Comparison of ENCODE assay signal across 1 cellular context in the genomic region with DNA sequence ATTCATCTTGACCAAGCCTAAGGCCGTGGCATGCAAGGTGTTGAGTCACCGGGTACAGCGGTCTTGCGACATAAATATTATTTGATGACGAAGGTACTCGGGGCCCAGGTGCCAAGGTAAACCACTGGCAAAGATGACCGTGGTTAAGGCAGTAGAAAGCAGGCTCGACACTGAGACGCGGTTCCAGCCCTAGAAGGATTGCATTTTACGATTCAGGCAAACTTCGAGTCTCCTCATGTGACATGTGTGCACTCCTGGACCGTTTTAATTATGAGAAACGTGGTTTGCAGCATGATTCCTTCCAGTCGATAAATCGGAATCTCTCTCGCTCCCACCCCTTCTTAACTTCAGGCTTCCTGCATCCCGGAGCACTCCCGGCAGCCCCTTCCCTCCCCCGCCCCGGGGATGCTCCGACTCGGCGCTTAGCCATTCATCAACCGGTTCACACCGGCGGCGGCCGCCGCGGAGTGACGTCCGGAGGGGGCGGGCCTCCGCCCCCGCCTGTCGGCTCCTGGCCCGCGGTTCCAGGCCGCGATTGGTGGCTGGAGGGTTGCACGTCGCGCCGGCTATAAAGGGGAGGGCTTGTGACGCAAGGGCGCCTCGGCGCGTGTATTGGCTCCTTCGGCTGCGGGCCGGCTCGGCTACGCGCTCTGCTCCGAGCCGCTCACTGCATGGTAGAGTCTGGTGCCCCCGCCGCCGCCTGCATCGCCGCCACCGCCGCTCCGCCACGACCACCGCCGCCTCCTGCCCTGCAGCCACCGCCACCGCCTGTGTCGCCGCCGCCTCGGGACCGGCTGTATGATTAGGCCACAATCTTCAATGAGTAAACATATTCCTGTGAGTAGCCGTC.
A peak's percentile ranks its signal among the peaks of the same experiment; 100 is the strongest.
TF ChIP-seq lines count a peak whose summit lies in the region.

A gene (plus strand): TSS at position 598 of the 850 bp plus-strand sequence.
A gene (plus strand): TSS at position 598 of the 850 bp plus-strand sequence. CDS start 4,401 bp downstream, outside the sequence.

TF ChIP-seq in HEK293, 187 proteins besides CTCF, POLR2A, EP300 and RAD21 (continued from another document and continues in another):
- TF ChIP-seq, protein P1, sequence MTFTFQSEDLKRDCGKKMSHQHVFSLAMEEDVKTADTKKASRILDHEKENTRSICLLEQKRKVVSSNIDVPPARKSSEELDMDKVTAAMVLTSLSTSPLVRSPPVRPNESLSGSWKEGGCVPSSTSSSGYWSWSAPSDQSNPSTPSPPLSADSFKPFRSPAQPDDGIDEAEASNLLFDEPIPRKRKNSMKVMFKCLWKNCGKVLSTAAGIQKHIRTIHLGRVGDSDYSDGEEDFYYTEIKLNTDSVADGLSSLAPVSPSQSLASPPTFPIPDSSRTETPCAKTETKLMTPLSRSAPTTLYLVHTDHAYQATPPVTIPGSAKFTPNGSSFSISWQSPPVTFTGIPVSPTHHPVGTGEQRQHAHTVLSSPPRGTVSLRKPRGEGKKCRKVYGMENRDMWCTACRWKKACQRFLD (tag by site-specific recombination; IDR thresholded peaks at IDR 0.05), result no peak
- TF ChIP-seq, protein P2, sequence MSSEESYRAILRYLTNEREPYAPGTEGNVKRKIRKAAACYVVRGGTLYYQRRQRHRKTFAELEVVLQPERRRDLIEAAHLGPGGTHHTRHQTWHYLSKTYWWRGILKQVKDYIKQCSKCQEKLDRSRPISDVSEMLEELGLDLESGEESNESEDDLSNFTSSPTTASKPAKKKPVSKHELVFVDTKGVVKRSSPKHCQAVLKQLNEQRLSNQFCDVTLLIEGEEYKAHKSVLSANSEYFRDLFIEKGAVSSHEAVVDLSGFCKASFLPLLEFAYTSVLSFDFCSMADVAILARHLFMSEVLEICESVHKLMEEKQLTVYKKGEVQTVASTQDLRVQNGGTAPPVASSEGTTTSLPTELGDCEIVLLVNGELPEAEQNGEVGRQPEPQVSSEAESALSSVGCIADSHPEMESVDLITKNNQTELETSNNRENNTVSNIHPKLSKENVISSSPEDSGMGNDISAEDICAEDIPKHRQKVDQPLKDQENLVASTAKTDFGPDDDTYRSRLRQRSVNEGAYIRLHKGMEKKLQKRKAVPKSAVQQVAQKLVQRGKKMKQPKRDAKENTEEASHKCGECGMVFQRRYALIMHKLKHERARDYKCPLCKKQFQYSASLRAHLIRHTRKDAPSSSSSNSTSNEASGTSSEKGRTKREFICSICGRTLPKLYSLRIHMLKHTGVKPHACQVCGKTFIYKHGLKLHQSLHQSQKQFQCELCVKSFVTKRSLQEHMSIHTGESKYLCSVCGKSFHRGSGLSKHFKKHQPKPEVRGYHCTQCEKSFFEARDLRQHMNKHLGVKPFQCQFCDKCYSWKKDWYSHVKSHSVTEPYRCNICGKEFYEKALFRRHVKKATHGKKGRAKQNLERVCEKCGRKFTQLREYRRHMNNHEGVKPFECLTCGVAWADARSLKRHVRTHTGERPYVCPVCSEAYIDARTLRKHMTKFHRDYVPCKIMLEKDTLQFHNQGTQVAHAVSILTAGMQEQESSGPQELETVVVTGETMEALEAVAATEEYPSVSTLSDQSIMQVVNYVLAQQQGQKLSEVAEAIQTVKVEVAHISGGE (tag by site-specific recombination; conservative IDR thresholded peaks at IDR 0.05; ENCODE audit: low read depth), result 0 out of 2 replicates have a peak, but pooled peaks have one; percentile 13
- TF ChIP-seq, protein P3, sequence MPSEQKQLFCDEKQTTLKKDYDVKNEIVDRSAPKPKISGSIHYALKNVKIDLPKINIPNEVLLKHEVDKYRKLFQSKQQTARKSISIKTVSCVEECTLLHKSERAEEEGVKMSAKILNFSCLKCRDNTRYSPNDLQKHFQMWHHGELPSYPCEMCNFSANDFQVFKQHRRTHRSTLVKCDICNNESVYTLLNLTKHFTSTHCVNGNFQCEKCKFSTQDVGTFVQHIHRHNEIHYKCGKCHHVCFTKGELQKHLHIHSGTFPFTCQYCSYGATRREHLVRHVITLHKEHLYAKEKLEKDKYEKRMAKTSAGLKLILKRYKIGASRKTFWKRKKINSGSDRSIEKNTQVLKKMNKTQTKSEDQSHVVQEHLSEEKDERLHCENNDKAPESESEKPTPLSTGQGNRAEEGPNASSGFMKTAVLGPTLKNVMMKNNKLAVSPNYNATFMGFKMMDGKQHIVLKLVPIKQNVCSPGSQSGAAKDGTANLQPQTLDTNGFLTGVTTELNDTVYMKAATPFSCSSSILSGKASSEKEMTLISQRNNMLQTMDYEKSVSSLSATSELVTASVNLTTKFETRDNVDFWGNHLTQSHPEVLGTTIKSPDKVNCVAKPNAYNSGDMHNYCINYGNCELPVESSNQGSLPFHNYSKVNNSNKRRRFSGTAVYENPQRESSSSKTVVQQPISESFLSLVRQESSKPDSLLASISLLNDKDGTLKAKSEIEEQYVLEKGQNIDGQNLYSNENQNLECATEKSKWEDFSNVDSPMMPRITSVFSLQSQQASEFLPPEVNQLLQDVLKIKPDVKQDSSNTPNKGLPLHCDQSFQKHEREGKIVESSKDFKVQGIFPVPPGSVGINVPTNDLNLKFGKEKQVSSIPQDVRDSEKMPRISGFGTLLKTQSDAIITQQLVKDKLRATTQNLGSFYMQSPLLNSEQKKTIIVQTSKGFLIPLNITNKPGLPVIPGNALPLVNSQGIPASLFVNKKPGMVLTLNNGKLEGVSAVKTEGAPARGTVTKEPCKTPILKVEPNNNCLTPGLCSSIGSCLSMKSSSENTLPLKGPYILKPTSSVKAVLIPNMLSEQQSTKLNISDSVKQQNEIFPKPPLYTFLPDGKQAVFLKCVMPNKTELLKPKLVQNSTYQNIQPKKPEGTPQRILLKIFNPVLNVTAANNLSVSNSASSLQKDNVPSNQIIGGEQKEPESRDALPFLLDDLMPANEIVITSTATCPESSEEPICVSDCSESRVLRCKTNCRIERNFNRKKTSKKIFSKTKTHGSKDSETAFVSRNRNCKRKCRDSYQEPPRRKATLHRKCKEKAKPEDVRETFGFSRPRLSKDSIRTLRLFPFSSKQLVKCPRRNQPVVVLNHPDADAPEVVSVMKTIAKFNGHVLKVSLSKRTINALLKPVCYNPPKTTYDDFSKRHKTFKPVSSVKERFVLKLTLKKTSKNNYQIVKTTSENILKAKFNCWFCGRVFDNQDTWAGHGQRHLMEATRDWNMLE (tag by site-specific recombination; conservative IDR thresholded peaks at IDR 0.05; ENCODE audit: low read depth), result 0 out of 2 replicates have a peak, but pooled peaks have one; percentile 26
- TF ChIP-seq ZNF571 (tag by site-specific recombination; IDR thresholded peaks at IDR 0.05) (no peak), ZNF624 (tag by site-specific recombination; IDR thresholded peaks at IDR 0.05) (no peak), ZNF169 (tag by site-specific recombination; IDR thresholded peaks at IDR 0.05) (no peak), ZNF416 (tag by site-specific recombination; IDR thresholded peaks at IDR 0.05) (no peak), ZNF335 (tag by site-specific recombination; conservative IDR thresholded peaks at IDR 0.05) (peak; percentile 97), ZSCAN16 (tag by site-specific recombination; IDR thresholded peaks at IDR 0.05) (no peak), ZNF394 (tag by site-specific recombination; IDR thresholded peaks at IDR 0.05; ENCODE audit: borderline replicate concordance) (peak; percentile 40; the same call in 1 of the 2 replicates), OVOL3 (tag by site-specific recombination; IDR thresholded peaks at IDR 0.05) (no peak), GLI4 (tag by site-specific recombination; IDR thresholded peaks at IDR 0.05) (0 out of 2 replicates have a peak, but pooled peaks have one; percentile 55), ZNF202 (tag by site-specific recombination; IDR thresholded peaks at IDR 0.05; ENCODE audit: borderline replicate concordance) (no peak), ZBTB20 (tag by site-specific recombination; IDR thresholded peaks at IDR 0.05) (peak; percentile 80; the same call in 1 of the 2 replicates), SETDB1 (IDR thresholded peaks at IDR 0.05; ENCODE audit: insufficient read length, low read length) (peak; percentile 35), PRDM1 (tag by site-specific recombination; IDR thresholded peaks at IDR 0.05) (0 out of 2 replicates have a peak, but pooled peaks have one; percentile 1), ZNF266 (tag by site-specific recombination; IDR thresholded peaks at IDR 0.05; ENCODE audit: low read depth) (no peak), MEIS1 (CRISPR knock-in tag; IDR thresholded peaks at IDR 0.05; ENCODE audit: borderline replicate concordance) (0 out of 2 replicates have a peak, but pooled peaks have one; percentile 13), ZBTB21 (tag by site-specific recombination; IDR thresholded peaks at IDR 0.05) (peak; percentile 83), ZNF558 (tag by site-specific recombination; IDR thresholded peaks at IDR 0.05) (0 out of 2 replicates have a peak, but pooled peaks have one; percentile 28), GLIS2 (tag by site-specific recombination; IDR thresholded peaks at IDR 0.05) (peak; percentile 75), ZBTB17 (tag by site-specific recombination; IDR thresholded peaks at IDR 0.05) (peak; percentile 95), ZNF366 (tag by site-specific recombination; conservative IDR thresholded peaks at IDR 0.05) (peak; percentile 71), SP2 (tag by site-specific recombination; IDR thresholded peaks at IDR 0.05) (peak; percentile 97)
- TF ChIP-seq, protein P4, sequence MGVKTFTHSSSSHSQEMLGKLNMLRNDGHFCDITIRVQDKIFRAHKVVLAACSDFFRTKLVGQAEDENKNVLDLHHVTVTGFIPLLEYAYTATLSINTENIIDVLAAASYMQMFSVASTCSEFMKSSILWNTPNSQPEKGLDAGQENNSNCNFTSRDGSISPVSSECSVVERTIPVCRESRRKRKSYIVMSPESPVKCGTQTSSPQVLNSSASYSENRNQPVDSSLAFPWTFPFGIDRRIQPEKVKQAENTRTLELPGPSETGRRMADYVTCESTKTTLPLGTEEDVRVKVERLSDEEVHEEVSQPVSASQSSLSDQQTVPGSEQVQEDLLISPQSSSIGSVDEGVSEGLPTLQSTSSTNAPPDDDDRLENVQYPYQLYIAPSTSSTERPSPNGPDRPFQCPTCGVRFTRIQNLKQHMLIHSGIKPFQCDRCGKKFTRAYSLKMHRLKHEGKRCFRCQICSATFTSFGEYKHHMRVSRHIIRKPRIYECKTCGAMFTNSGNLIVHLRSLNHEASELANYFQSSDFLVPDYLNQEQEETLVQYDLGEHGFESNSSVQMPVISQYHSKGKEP (tag by site-specific recombination; IDR thresholded peaks at IDR 0.05), result peak; percentile 22; the same call in 1 of the 2 replicates
- TF ChIP-seq, protein P5, sequence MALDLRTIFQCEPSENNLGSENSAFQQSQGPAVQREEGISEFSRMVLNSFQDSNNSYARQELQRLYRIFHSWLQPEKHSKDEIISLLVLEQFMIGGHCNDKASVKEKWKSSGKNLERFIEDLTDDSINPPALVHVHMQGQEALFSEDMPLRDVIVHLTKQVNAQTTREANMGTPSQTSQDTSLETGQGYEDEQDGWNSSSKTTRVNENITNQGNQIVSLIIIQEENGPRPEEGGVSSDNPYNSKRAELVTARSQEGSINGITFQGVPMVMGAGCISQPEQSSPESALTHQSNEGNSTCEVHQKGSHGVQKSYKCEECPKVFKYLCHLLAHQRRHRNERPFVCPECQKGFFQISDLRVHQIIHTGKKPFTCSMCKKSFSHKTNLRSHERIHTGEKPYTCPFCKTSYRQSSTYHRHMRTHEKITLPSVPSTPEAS (tag by site-specific recombination; IDR thresholded peaks at IDR 0.05), result peak; percentile 29; the same call in 1 of the 2 replicates
- TF ChIP-seq, protein P6, sequence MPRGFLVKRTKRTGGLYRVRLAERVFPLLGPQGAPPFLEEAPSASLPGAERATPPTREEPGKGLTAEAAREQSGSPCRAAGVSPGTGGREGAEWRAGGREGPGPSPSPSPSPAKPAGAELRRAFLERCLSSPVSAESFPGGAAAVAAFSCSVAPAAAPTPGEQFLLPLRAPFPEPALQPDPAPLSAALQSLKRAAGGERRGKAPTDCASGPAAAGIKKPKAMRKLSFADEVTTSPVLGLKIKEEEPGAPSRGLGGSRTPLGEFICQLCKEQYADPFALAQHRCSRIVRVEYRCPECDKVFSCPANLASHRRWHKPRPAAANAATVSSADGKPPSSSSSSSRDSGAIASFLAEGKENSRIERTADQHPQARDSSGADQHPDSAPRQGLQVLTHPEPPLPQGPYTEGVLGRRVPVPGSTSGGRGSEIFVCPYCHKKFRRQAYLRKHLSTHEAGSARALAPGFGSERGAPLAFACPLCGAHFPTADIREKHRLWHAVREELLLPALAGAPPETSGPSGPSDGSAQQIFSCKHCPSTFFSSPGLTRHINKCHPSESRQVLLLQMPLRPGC (tag by site-specific recombination; IDR thresholded peaks at IDR 0.05), result peak; percentile 51; the same call in 1 of the 2 replicates
- TF ChIP-seq, protein P7, sequence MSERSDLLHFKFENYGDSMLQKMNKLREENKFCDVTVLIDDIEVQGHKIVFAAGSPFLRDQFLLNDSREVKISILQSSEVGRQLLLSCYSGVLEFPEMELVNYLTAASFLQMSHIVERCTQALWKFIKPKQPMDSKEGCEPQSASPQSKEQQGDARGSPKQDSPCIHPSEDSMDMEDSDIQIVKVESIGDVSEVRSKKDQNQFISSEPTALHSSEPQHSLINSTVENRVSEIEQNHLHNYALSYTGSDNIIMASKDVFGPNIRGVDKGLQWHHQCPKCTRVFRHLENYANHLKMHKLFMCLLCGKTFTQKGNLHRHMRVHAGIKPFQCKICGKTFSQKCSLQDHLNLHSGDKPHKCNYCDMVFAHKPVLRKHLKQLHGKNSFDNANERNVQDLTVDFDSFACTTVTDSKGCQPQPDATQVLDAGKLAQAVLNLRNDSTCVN (tag by site-specific recombination; optimal IDR thresholded peaks at IDR 0.05), result peak; percentile 57
- TF ChIP-seq, protein P8, sequence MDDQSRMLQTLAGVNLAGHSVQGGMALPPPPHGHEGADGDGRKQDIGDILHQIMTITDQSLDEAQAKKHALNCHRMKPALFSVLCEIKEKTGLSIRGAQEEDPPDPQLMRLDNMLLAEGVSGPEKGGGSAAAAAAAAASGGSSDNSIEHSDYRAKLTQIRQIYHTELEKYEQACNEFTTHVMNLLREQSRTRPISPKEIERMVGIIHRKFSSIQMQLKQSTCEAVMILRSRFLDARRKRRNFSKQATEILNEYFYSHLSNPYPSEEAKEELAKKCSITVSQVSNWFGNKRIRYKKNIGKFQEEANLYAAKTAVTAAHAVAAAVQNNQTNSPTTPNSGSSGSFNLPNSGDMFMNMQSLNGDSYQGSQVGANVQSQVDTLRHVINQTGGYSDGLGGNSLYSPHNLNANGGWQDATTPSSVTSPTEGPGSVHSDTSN (CRISPR knock-in tag; IDR thresholded peaks at IDR 0.05), result peak; percentile 16; the same call in 1 of the 2 replicates
- TF ChIP-seq, protein P9, sequence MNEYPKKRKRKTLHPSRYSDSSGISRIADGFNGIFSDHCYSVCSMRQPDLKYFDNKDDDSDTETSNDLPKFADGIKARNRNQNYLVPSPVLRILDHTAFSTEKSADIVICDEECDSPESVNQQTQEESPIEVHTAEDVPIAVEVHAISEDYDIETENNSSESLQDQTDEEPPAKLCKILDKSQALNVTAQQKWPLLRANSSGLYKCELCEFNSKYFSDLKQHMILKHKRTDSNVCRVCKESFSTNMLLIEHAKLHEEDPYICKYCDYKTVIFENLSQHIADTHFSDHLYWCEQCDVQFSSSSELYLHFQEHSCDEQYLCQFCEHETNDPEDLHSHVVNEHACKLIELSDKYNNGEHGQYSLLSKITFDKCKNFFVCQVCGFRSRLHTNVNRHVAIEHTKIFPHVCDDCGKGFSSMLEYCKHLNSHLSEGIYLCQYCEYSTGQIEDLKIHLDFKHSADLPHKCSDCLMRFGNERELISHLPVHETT (tag by site-specific recombination; IDR thresholded peaks at IDR 0.05), result peak; percentile 77
